10 cellular contexts compared by ENCODE assay signal in the genomic region with DNA sequence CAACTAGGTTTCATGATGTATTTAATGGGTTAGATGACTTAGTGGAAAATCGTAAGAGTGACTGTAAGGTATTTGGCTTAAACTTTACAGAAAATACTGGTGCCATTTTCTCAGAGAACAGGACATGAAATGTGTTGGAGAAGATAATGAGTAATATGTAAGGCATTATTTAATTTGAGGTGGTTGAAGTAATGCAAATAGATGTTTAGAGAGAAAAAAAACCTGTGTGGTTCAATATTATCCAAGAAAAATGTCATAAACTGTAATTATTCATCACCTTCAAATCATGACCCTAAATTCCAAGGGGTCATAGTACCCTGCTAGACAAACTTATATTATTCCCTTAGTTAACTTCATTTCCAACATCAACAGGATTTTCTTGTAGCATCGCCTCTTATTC.
"Had no signal": no experiment of that assay in that cellular context is flagged by ENCODE, and none has a peak within 500 bp of the region (broad histone marks: within the 10 kb centered on the region; RNA-seq: fewer than 3 reads in every experiment).

No MANE protein-coding gene starts in this region.

- H2AFZ ChIP-seq: GM23248 had no signal

- H3K27ac ChIP-seq: GM23248 had no signal

- ATAC-seq: HCT116, K562 had no signal

- H3K9ac ChIP-seq: GM23248 had no signal

- H3K36me3 ChIP-seq: HAP-1 had no signal

- FAIRE-seq: HTR-8/SVneo, K562 had no signal

- H3K4me3 ChIP-seq: GM23248, HAP-1, K562 had no signal

- DNase-seq: GM23248, GOT3, H7, HFFc6, IMR-90, KG1 had no signal

- H3K9me3 ChIP-seq: HAP-1 had no signal
